19 cellular contexts compared by ENCODE assay signal in the genomic region with DNA sequence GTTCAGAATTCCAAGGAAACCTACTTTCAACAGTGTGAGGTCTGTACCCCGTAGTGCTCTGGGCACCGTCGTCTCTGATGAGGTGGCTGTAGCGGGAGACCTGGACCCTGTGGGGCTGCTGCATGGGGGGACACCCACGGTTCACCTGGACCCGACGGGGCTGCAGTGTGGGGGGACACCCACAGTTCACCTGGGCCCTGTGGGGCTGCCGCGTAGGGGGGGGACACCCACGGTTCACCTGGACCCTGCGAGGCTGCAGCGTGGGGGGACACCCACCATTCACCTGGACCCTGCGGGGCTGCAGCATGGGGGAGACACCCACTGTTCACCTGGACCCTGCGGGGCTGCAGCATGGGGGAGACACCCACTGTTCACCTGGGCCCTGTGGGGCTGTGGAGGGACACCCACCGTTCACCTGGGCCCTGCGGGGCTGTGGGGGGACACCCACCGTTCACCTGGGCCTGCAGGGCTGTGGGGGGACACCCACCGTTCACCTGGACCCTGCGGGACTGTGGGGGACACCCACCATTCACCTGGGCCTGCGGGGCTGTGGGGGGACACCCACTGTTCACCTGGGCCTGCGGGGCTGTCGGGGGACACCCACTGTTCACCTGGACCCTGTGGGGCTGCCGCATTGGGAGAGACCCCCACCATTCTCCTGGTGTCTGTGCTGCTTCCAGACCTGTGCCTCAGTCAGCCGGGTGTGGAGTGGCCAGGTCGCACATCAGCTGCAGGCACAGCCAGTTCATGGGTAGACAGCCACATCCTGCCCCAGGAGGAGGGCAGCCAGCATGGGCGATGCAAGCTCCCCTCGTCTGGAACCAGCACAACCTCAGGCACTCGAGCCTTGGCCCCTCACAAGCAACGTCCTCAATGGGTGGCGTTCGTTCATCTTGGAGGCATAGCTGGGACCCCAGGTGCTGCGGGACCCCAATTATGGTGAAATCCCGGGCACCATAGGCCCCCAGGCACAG.
DNase-seq lines count a peak whose midpoint lies in the region; ATAC-seq, FAIRE-seq and TF ChIP-seq lines count a peak whose summit lies in the region.
"Had no signal": no experiment of that assay in that cellular context is flagged by ENCODE, and none has a peak within 500 bp of the region (broad histone marks: within the 10 kb centered on the region; RNA-seq: fewer than 3 reads in every experiment).

No MANE protein-coding gene starts in this region.

- H2BK15ac ChIP-seq in mesenchymal stem cell (ENCODE audit: low read depth, poor library complexity, severe bottlenecking), result no peak overlapping the region

- H4K20me1 ChIP-seq in HepG2 (ENCODE audit: insufficient read depth, low read length), result no peaks in the 10 kb centered on the region

- H3K79me1 ChIP-seq in mesenchymal stem cell (replicated peaks; ENCODE audit: low read length, poor library complexity, severe bottlenecking), result no peaks in the 10 kb centered on the region

- no peak overlapping the region for H2AK5ac ChIP-seq in mesenchymal stem cell (ENCODE audit: low read length, severe bottlenecking)

- no peak for TF ChIP-seq CTCF in HepG2 (CRISPR knock-in tag; IDR thresholded peaks at IDR 0.05)
- no peak for TF ChIP-seq CTCF in right lobe of liver (IDR thresholded peaks at IDR 0.05)

- H3K27ac ChIP-seq in HepG2 (ENCODE audit: extremely low read length, insufficient read depth, low read length), result no peak overlapping the region
- no peak overlapping the region for H3K27ac ChIP-seq in right lobe of liver
- no peak overlapping the region for H3K27ac ChIP-seq in mesenchymal stem cell (ENCODE audit: low read length, poor library complexity, severe bottlenecking)
- H3K27ac ChIP-seq: 22Rv1, A549, C4-2B had no signal

- no peak overlapping the region for H3K18ac ChIP-seq in mesenchymal stem cell (ENCODE audit: low read depth in 1 of 2, low read length in 2 of 2)

- TF ChIP-seq EP300 in HepG2 (IDR thresholded peaks at IDR 0.05; ENCODE audit: low read depth in 2 of 2, low read length in 2 of 2) (no peak), HepG2 (CRISPR knock-in tag; IDR thresholded peaks at IDR 0.05; ENCODE audit: borderline replicate concordance) (no peak)

- no peaks in the 10 kb centered on the region for H3K9me3 ChIP-seq in HepG2 (ENCODE audit: low read length)
- H3K9me3 ChIP-seq in right lobe of liver, result no peaks in the 10 kb centered on the region
- no peaks in the 10 kb centered on the region for H3K9me3 ChIP-seq in mesenchymal stem cell (ENCODE audit: control insufficient read depth, low read length)
- H3K9me3 ChIP-seq: A549, Caco-2 had no signal

- no peak overlapping the region for H2BK12ac ChIP-seq in mesenchymal stem cell (ENCODE audit: low read length in 2 of 2)

- no peak overlapping the region for H4K8ac ChIP-seq in mesenchymal stem cell (ENCODE audit: low read length)

- H3K4ac ChIP-seq in mesenchymal stem cell (ENCODE audit: low read depth in 1 of 2, low read length in 2 of 2), result no peak overlapping the region

- no peak overlapping the region for H4K91ac ChIP-seq in mesenchymal stem cell (ENCODE audit: low read length)

- no peak overlapping the region for H2BK5ac ChIP-seq in mesenchymal stem cell (ENCODE audit: low read depth, low read length, poor library complexity, severe bottlenecking)

- H3K4me2 ChIP-seq in HepG2 (ENCODE audit: low read depth, low read length), result no peak overlapping the region
- no peak overlapping the region for H3K4me2 ChIP-seq in mesenchymal stem cell (ENCODE audit: low read length, poor library complexity, severe bottlenecking)
- H3K4me2 ChIP-seq: A549 had no signal

- H3K23ac ChIP-seq in mesenchymal stem cell (ENCODE audit: low read length in 2 of 2), result no peak overlapping the region

- CTCF ChIA-PET in HepG2 (lab: Yijun Ruan, JAX; ENCODE audit: low intra/inter-chr PET ratio, low total read pairs), result no interaction called here

- no peak overlapping the region for H3K4me3 ChIP-seq in HepG2 (replicated peaks in 1 of 3; ENCODE audit: insufficient read depth in 1 of 3, low read depth in 2 of 3, low read length in 3 of 3)
- no peak overlapping the region for H3K4me3 ChIP-seq in right lobe of liver
- peak overlapping the region in 1 of 2 experiments; percentile 3 for H3K4me3 ChIP-seq in mesenchymal stem cell (ENCODE audit: insufficient read depth in 1 of 2, low read depth in 1 of 2, low read length in 2 of 2)
- H3K4me3 ChIP-seq: A549 had no signal

- DNase-seq in HepG2 (ENCODE audit: low spot score) (no peak), right lobe of liver (no peak), mesenchymal stem cell (no peak), posterior vena cava (ENCODE audit: low spot score) (peak; percentile 61), UCSD-AML1 (lab: John Stamatoyannopoulos, UW; ENCODE audit: unreplicated experiment) (no peak), activated gamma-delta T cell (lab: John Stamatoyannopoulos, UW) (no peak)
- DNase-seq: AML-193; Caco-2; CD4-positive, alpha-beta T cell; GDM1; H9 had no signal

- H3K79me2 ChIP-seq in HepG2 (ENCODE audit: insufficient read depth, low read length), result no peaks in the 10 kb centered on the region

- no TSS peak for BruUV-seq in HepG2 (replicated peaks; lab: Mats Ljungman, UMichigan)

- H3K4me1 ChIP-seq in HepG2 (ENCODE audit: insufficient read depth, low read length) (no peaks in the 10 kb centered on the region), right lobe of liver (no peaks in the 10 kb centered on the region), mesenchymal stem cell (ENCODE audit: control insufficient read depth, insufficient read depth, low read depth, low read length) (no peaks in the 10 kb centered on the region)
- H3K4me1 ChIP-seq: A549, Caco-2 had no signal

- H2AFZ ChIP-seq in HepG2 (ENCODE audit: low read length), result no peak overlapping the region
- peak overlapping the region; percentile 11 for H2AFZ ChIP-seq in mesenchymal stem cell (ENCODE audit: low read depth, low read length)

- peak; percentile 39 for ATAC-seq in HepG2
- no peak for ATAC-seq in right lobe of liver
- ATAC-seq in GM21390 (IDR thresholded peaks at IDR 0.05; ENCODE audit: unreplicated experiment), result no peak
- ATAC-seq: A549 had no signal

- TF ChIP-seq RAD21 in HepG2 (CRISPR knock-in tag; IDR thresholded peaks at IDR 0.05), result no peak

- in situ Hi-C loops in HepG2 (cut with HindIII; ENCODE audit: extremely low pct_ligation_motif_present, low pct_unique_long_range_greater_than_20kb), result no loop called here

- peaks cover 11 to 66% of the 10 kb centered on the region in 2 experiments for H3K27me3 ChIP-seq in HepG2 (ENCODE audit: control insufficient read depth in 1 of 2, insufficient read depth in 2 of 2, low read length in 2 of 2)
- no peaks in the 10 kb centered on the region for H3K27me3 ChIP-seq in right lobe of liver
- peaks cover 0 to 11% of the 10 kb centered on the region in 2 experiments for H3K27me3 ChIP-seq in mesenchymal stem cell (ENCODE audit: control insufficient read depth in 1 of 2, insufficient read depth in 1 of 2, low read length in 2 of 2)

- POLR2A ChIA-PET in HepG2 (lab: Yijun Ruan, JAX), result no interaction called here

- no peak overlapping the region for H3K9ac ChIP-seq in HepG2 (ENCODE audit: insufficient read depth, low read depth, low read length)
- H3K9ac ChIP-seq in mesenchymal stem cell (ENCODE audit: low read length), result no peak overlapping the region

- WGBS in HepG2 (ENCODE audit: low lambda C conversion rate), result 4% methylated on average over 18 of the region's 33 CpGs
- 35% methylated on average over 5 of the region's 33 CpGs for WGBS in right lobe of liver (ENCODE audit: insufficient coverage, low coverage, low lambda C conversion rate, missing lambda C conversion rate)
- 84% methylated on average over 33 of the region's 33 CpGs for WGBS in mesenchymal stem cell

- no peak for TF ChIP-seq POLR2A in HepG2 (IDR thresholded peaks at IDR 0.05; ENCODE audit: insufficient read depth in 1 of 2, low read depth in 2 of 2, low read length in 2 of 2)
- no peak for TF ChIP-seq POLR2A in right lobe of liver (IDR thresholded peaks at IDR 0.05)

- H3K36me3 ChIP-seq in HepG2 (replicated peaks in 1 of 2; ENCODE audit: control insufficient read depth in 1 of 2, insufficient read depth in 2 of 2, low read length in 2 of 2) (no peaks in the 10 kb centered on the region), right lobe of liver (no peaks in the 10 kb centered on the region), mesenchymal stem cell (ENCODE audit: control insufficient read depth in 1 of 2, insufficient read depth in 2 of 2, low read depth in 1 of 2, low read length in 2 of 2) (no peaks in the 10 kb centered on the region)

- no peak for FAIRE-seq in HepG2 (lab: Jason Lieb, UNC)
- FAIRE-seq: A549, D721Med, GM12892, GM18507, H1 had no signal

- no peak overlapping the region for H2BK120ac ChIP-seq in mesenchymal stem cell (ENCODE audit: low read depth, low read length)

- intact Hi-C loops in HepG2 (cut with micrococcal nuclease; ENCODE audit: unreplicated experiment) (no loop called here), right lobe of liver (cut with DNase I) (no loop called here), posterior vena cava (cut with DNase I) (no loop called here)

- no peak overlapping the region for H3K14ac ChIP-seq in mesenchymal stem cell (ENCODE audit: low read length in 2 of 2)

TF ChIP-seq in HepG2, 621 proteins besides CTCF, POLR2A, EP300 and RAD21:
- no peak for TF ChIP-seq GRHL1 (CRISPR knock-in tag; conservative IDR thresholded peaks at IDR 0.05)
- TF ChIP-seq RFX3 (CRISPR knock-in tag; IDR thresholded peaks at IDR 0.05), result no peak
